Comparison of ENCODE assay signal across 25 cellular contexts in the genomic region with DNA sequence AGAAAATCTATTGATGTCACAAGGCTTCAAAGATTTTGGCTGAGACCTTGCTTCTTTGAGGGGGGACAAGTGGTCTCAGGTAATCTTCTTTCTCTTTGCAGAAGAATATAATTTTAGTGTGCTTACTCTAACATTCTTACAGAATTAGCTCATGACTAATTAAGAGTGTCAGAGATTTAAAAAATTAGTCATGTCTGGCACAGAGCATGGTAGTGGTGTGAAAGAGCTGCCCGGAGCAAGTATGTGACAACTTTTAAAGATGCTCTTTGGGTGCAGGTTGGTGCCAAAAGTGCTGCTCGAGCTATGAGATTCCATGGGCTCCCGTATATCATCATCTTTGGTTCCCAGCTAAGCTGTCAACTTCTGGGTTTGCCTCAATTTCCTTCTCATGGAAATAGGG. TPM values are rescaled to one million over a fixed set of nuclear protein-coding genes. Genes with fewer than 3 reads are reported as not detected.
"Had no signal": no experiment of that assay in that cellular context is flagged by ENCODE, and none has a peak within 500 bp of the region (broad histone marks: within the 10 kb centered on the region; RNA-seq: fewer than 3 reads in every experiment).

No MANE protein-coding gene starts in this region.

- H3K27ac Mint-ChIP-seq: T-cell had no signal

- H2AFZ ChIP-seq: PC-9 had no signal

- H3K36me3 Mint-ChIP-seq: T-cell had no signal

- H3K4me3 Mint-ChIP-seq: T-cell had no signal

- H3K36me3 ChIP-seq: Peyer's patch had no signal

- H3K9me3 Mint-ChIP-seq: T-cell had no signal

- H3K4me1 Mint-ChIP-seq: T-cell had no signal

- DNase-seq: KBM-7; NCI-H1092; NCI-H1105 treated with DMSO at 0.1 percent for 48 hours; NCI-H1417 treated with DMSO at 0.1 percent for 48 hours; NCI-H146; NCI-H187; NCI-H2081 treated with DMSO at 0.1 percent for 48 hours; NCI-H2171; NCI-H226; NCI-H446; NCI-H510A; NCI-H524 treated with DMSO at 0.1 percent for 48 hours; NCI-H774; NK-92 treated with Interleukin-12 subunit alpha and Interleukin-12 subunit beta, amount 100 ng/mL, for 24 hours; OCI-M1; PC-9; Peyer's patch; RPMI8226; SK-N-SH; SW 1271; T-cell had no signal

- H3K4me2 ChIP-seq: PC-9, SK-N-SH had no signal

- H3K27ac ChIP-seq: PC-9, Peyer's patch had no signal

- ATAC-seq: T-cell had no signal

- H3K9ac ChIP-seq: SK-N-SH had no signal

- H3K9me3 ChIP-seq: Peyer's patch, SK-N-SH had no signal

- H3K4me1 ChIP-seq: Peyer's patch had no signal

- H3K4me3 ChIP-seq: PC-9, Peyer's patch had no signal

- H3K27me3 ChIP-seq: Peyer's patch had no signal

RNA-seq across cellular contexts. Expression of a gene that starts 31.1 kb away (rescaled TPM):
- total RNA-seq: HT-29, MCF 10A had no signal

RNA-seq across cellular contexts. Expression of a gene that starts 34.1 kb away (rescaled TPM):
- total RNA-seq: LHCN-M2, MCF 10A, PC-9, SK-MEL-5 had no signal
- polyA plus RNA-seq: SK-N-SH had no signal
